ENCODE assay signal across 14 cellular contexts in genomic region chr11:1049431-1049891, GRCh38. TPM values are rescaled to one million over a fixed set of nuclear protein-coding genes. Genes with fewer than 3 reads are reported as not detected.
DNase-seq lines count a peak whose midpoint lies in the region; ATAC-seq and TF ChIP-seq lines count a peak whose summit lies in the region.
"Had no signal": no experiment of that assay in that cellular context is flagged by ENCODE, and none has a peak within 500 bp of the region (broad histone marks: within the 10 kb centered on the region; RNA-seq: fewer than 3 reads in every experiment).

No MANE protein-coding gene starts in this region.

- ATAC-seq in Right ventricle myocardium superior (ENCODE audit: poor library complexity) (no peak), left cardiac atrium (no peak), upper lobe of left lung (ENCODE audit: low FRiP score in 2 of 2) (peak in 1 of 2 donors; percentile 23), GM21737 (IDR thresholded peaks at IDR 0.05; ENCODE audit: unreplicated experiment) (no peak)
- no peak for ATAC-seq in stimulated activated naive CD8-positive, alpha-beta T cell treated with anti-CD3 and anti-CD28 coated beads, Interleukin-15, amount 100 ng/mL, for 72 hours

- DNase-seq in Right ventricle myocardium superior (peak; percentile 34), left cardiac atrium (no peak), NCI-H524 treated with DMSO at 0.1 percent for 48 hours (lab: John Stamatoyannopoulos, UW) (peak; percentile 21), islet precursor cell (peak; percentile 54), upper lobe of left lung (peak; percentile 58 to 82), C1 segment of cervical spinal cord (lab: John Stamatoyannopoulos, UW) (no peak)
- no peak for DNase-seq in stimulated activated naive CD8-positive, alpha-beta T cell treated with anti-CD3 and anti-CD28 coated beads, Interleukin-15, amount 100 ng/mL, for 72 hours
- DNase-seq: activated CD4-positive, CD25-positive, alpha-beta regulatory T cell; effector CD4-positive, alpha-beta T cell; testis had no signal

- peak overlapping the region in 1 of 4 donors; percentile 15 for H3K27ac ChIP-seq in upper lobe of left lung
- H3K27ac ChIP-seq: cardiac muscle cell, parathyroid adenoma, testis had no signal

- TF ChIP-seq CTCF in upper lobe of left lung (IDR thresholded peaks at IDR 0.05) = no peak

- no peak overlapping the region for H3K4me3 Mint-ChIP-seq in stimulated activated naive CD8-positive, alpha-beta T cell treated with anti-CD3 and anti-CD28 coated beads, Interleukin-15, amount 100 ng/mL, for 72 hours

- no peaks in the 10 kb centered on the region for H3K36me3 ChIP-seq in upper lobe of left lung
- H3K36me3 ChIP-seq: cardiac muscle cell had no signal

- peaks cover 50% of the 10 kb centered on the region for H3K27me3 Mint-ChIP-seq in stimulated activated naive CD8-positive, alpha-beta T cell treated with anti-CD3 and anti-CD28 coated beads, Interleukin-15, amount 100 ng/mL, for 72 hours

- WGBS in upper lobe of left lung, 2 donors = 51 to 56% methylated on average over 3 to 13 of the region's 13 CpGs

- peaks cover 3 to 9% (median 7%) of the 10 kb centered on the region in 4 donors for H3K4me1 ChIP-seq in upper lobe of left lung
- H3K4me1 ChIP-seq: parathyroid adenoma, testis had no signal

- intact Hi-C loops in Right ventricle myocardium superior (cut with DNase I) = no loop called here
- intact Hi-C loops in left cardiac atrium (cut with DNase I) = loop anchor here in 1 of 2 donors (10.0 kb wide), 1 partner anchor 195 kb away; no protein-coding TSS in a partner anchor

- no peaks in the 10 kb centered on the region for H3K9me3 ChIP-seq in upper lobe of left lung
- H3K9me3 ChIP-seq: testis had no signal

- H3K4me3 ChIP-seq in upper lobe of left lung = no peak overlapping the region
- H3K4me3 ChIP-seq: cardiac muscle cell, testis had no signal

- H3K27ac Mint-ChIP-seq in stimulated activated naive CD8-positive, alpha-beta T cell treated with anti-CD3 and anti-CD28 coated beads, Interleukin-15, amount 100 ng/mL, for 72 hours = peak overlapping the region in 1 of 2 donors; percentile 27

- no peak for TF ChIP-seq POLR2A in upper lobe of left lung (IDR thresholded peaks at IDR 0.05)

- peaks cover 6% of the 10 kb centered on the region for H3K4me1 Mint-ChIP-seq in stimulated activated naive CD8-positive, alpha-beta T cell treated with anti-CD3 and anti-CD28 coated beads, Interleukin-15, amount 100 ng/mL, for 72 hours

- TF ChIP-seq EP300 in upper lobe of left lung (IDR thresholded peaks at IDR 0.05) = no peak

- no peaks in the 10 kb centered on the region for H3K9me3 Mint-ChIP-seq in stimulated activated naive CD8-positive, alpha-beta T cell treated with anti-CD3 and anti-CD28 coated beads, Interleukin-15, amount 100 ng/mL, for 72 hours

- peaks cover 0 to 7% (median 0%) of the 10 kb centered on the region in 4 donors for H3K27me3 ChIP-seq in upper lobe of left lung
- H3K27me3 ChIP-seq: cardiac muscle cell, testis had no signal

RNA-seq across cellular contexts. Expression of gene MUC6, which starts 12.9 kb away (rescaled TPM):
- not detected for total RNA-seq in Right ventricle myocardium superior
- total RNA-seq in left cardiac atrium = not detected
- total RNA-seq in upper lobe of left lung = 1 to 10 TPM in 1 of 6 donors, under 1 TPM in 2, not detected in 3; 0.06 to 4.2 (median 0.51) TPM
- total RNA-seq: cardiac muscle cell, fibroblast of villous mesenchyme had no signal

RNA-seq across cellular contexts. Expression of gene MUC2, which starts 25.2 kb away (rescaled TPM):
- not detected for total RNA-seq in Right ventricle myocardium superior
- under 1 TPM in 1 of 2 donors, not detected in 1; 0.26 TPM for total RNA-seq in left cardiac atrium
- under 1 TPM in 2 of 6 donors, not detected in 4; 0.11 to 0.84 TPM for total RNA-seq in upper lobe of left lung
- total RNA-seq: fibroblast of villous mesenchyme had no signal

Comparison
In these comparisons a context has a peak if more than half of its experiments do, and no peak if none do; other contexts are left out.
1. DNase-seq: peak in Right ventricle myocardium superior (single experiment), NCI-H524 treated with DMSO at 0.1 percent for 48 hours (single experiment), islet precursor cell (single experiment) and upper lobe of left lung (2 of 2); none in left cardiac atrium (single experiment), C1 segment of cervical spinal cord (0 of 14) and stimulated activated naive CD8-positive, alpha-beta T cell treated with anti-CD3 and anti-CD28 coated beads, Interleukin-15, amount 100 ng/mL, for 72 hours (0 of 2).